ENCODE assay signal across 11 cellular contexts in the genomic region with DNA sequence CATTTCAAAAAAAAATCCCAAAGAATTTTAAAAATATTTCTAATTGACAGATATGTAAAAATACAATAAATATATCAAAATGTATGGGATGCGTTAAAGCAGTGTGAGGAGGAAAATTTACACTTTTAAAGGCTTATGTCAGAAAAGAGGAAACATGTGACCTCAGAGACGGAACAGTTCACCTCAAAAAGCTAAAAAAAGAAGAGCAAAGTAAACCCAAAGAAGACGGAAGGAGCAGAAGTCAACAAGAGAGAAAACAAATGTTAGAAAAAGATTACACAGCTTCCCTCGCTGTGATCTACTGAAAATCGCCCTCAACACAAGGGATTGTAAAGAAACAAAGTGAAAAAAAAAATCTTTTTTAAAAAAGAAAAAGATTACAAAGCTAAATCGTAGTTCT.
DNase-seq lines count a peak whose midpoint lies in the region; ATAC-seq and TF ChIP-seq lines count a peak whose summit lies in the region.
"Had no signal": no experiment of that assay in that cellular context is flagged by ENCODE, and none has a peak within 500 bp of the region (broad histone marks: within the 10 kb centered on the region; RNA-seq: fewer than 3 reads in every experiment).

No MANE protein-coding gene starts in this region.

- H3K4me2 ChIP-seq in SU-DHL-6 (ENCODE audit: low read depth, low read length, poor library complexity, severe bottlenecking), result peak overlapping the region; percentile 52

- H4K20me1 ChIP-seq in SU-DHL-6 (ENCODE audit: low read depth, low read length), result no peaks in the 10 kb centered on the region

- no peaks in the 10 kb centered on the region for H3K27me3 Mint-ChIP-seq in CD4-positive, alpha-beta memory T cell
- H3K27me3 Mint-ChIP-seq in memory B cell, result no peaks in the 10 kb centered on the region

- H3K27ac ChIP-seq in CD4-positive, alpha-beta memory T cell (ENCODE audit: low read depth, low read length), result no peak overlapping the region
- H3K27ac ChIP-seq in SU-DHL-6 (ENCODE audit: low read depth, low read length), result peak overlapping the region; percentile 37; the same call in 1 of the 2 replicates
- H3K27ac ChIP-seq: upper lobe of right lung had no signal

- peak in 4 of 5 donors; percentile 21 to 30 (median 24) for DNase-seq in CD4-positive, alpha-beta memory T cell
- DNase-seq in memory B cell (ENCODE audit: low spot score in 2 of 2) (no peak), ureter (ENCODE audit: low spot score) (no peak), NCI-H526 (lab: John Stamatoyannopoulos, UW) (no peak)
- DNase-seq: activated T-cell treated with anti-CD3 and anti-CD28 coated beads, Interleukin-2, amount 50 U/mL, for 1 hour; NCI-H146; upper lobe of right lung had no signal

- intact Hi-C loops in CD4-positive, alpha-beta memory T cell (cut with micrococcal nuclease), result loop anchor here (2.0 kb wide), 1 partner anchor 74 kb away; no protein-coding TSS in a partner anchor

- H3K27me3 ChIP-seq in CD4-positive, alpha-beta memory T cell (ENCODE audit: insufficient read depth, low read length), result no peaks in the 10 kb centered on the region
- H3K27me3 ChIP-seq in SU-DHL-6 (ENCODE audit: low read length), result no peaks in the 10 kb centered on the region
- H3K27me3 ChIP-seq: upper lobe of right lung had no signal

- peak; percentile 64 for ATAC-seq in HG02678 (IDR thresholded peaks at IDR 0.05; ENCODE audit: unreplicated experiment)
- ATAC-seq in memory B cell (ENCODE audit: low read depth), result peak; percentile 94
- ATAC-seq in HG03280 (IDR thresholded peaks at IDR 0.05; ENCODE audit: unreplicated experiment), result no peak
- no peak for ATAC-seq in HG03342 (IDR thresholded peaks at IDR 0.05; ENCODE audit: unreplicated experiment)
- ATAC-seq: upper lobe of right lung had no signal

- H3K79me2 ChIP-seq in SU-DHL-6 (ENCODE audit: insufficient read depth, low read length), result no peaks in the 10 kb centered on the region

- CTCF ChIA-PET in CD4-positive, alpha-beta memory T cell (lab: Charles Lee; ENCODE audit: partially characterized antibody), result interaction anchor here (0.5 kb wide), 1 partner anchor 245 kb away, joined by 3 read pairs; no protein-coding TSS in a partner anchor

- H3K9me3 ChIP-seq in CD4-positive, alpha-beta memory T cell (ENCODE audit: control insufficient read depth in 1 of 2, low read length in 2 of 2), result peaks cover 0 to 4% of the 10 kb centered on the region in 2 donors
- H3K9me3 ChIP-seq in SU-DHL-6 (ENCODE audit: insufficient read depth, low read length), result peaks cover 10% of the 10 kb centered on the region; the same call in 1 of the 2 replicates
- H3K9me3 ChIP-seq: upper lobe of right lung had no signal

- peaks cover 23 to 41% (median 29%) of the 10 kb centered on the region in 4 donors for H3K4me1 Mint-ChIP-seq in CD4-positive, alpha-beta memory T cell
- peaks cover 30% of the 10 kb centered on the region for H3K4me1 Mint-ChIP-seq in memory B cell

- peak overlapping the region in 3 of 7 donors; percentile 9 to 57 (median 11) for H3K27ac Mint-ChIP-seq in CD4-positive, alpha-beta memory T cell
- H3K27ac Mint-ChIP-seq in memory B cell, result peak overlapping the region; percentile 22

- POLR2A ChIA-PET in CD4-positive, alpha-beta memory T cell (lab: Charles Lee; ENCODE audit: partially characterized antibody), result interaction anchor here (1.0 to 1.5 kb wide), 5 partner anchors 9 to 75 kb away, joined by 3 to 5 read pairs (median 3); no protein-coding TSS in a partner anchor

- H3F3A ChIP-seq in SU-DHL-6 (ENCODE audit: insufficient read depth), result no peaks in the 10 kb centered on the region

- no peak overlapping the region for H3K9ac ChIP-seq in SU-DHL-6 (ENCODE audit: low read length)

- peak overlapping the region; percentile 37 to 84 (median 55) for H3K4me3 Mint-ChIP-seq in CD4-positive, alpha-beta memory T cell
- H3K4me3 Mint-ChIP-seq in memory B cell, result peak overlapping the region; percentile 57

- H3K4me1 ChIP-seq in CD4-positive, alpha-beta memory T cell (ENCODE audit: insufficient read depth, low read length), result peaks cover 29% of the 10 kb centered on the region
- H3K4me1 ChIP-seq: upper lobe of right lung had no signal

- peaks cover 6% of the 10 kb centered on the region in 2 donors for H3K36me3 Mint-ChIP-seq in CD4-positive, alpha-beta memory T cell
- peaks cover 11% of the 10 kb centered on the region for H3K36me3 Mint-ChIP-seq in memory B cell

- no peaks in the 10 kb centered on the region for H3K36me3 ChIP-seq in CD4-positive, alpha-beta memory T cell (ENCODE audit: insufficient read depth, low read length)
- H3K36me3 ChIP-seq in SU-DHL-6 (ENCODE audit: low read length), result no peaks in the 10 kb centered on the region
- H3K36me3 ChIP-seq: upper lobe of right lung had no signal

- H3K9me3 Mint-ChIP-seq in CD4-positive, alpha-beta memory T cell, result peaks cover 0 to 27% (median 21%) of the 10 kb centered on the region in 8 donors
- H3K9me3 Mint-ChIP-seq in memory B cell, result peaks cover 3% of the 10 kb centered on the region

- H2AFZ ChIP-seq in SU-DHL-6 (ENCODE audit: low read depth, low read length, severe bottlenecking), result no peak overlapping the region

- no peaks in the 10 kb centered on the region for H3K9me2 ChIP-seq in SU-DHL-6 (replicated peaks; ENCODE audit: insufficient read depth, low read length)

- TF ChIP-seq CTCF in SU-DHL-6 (IDR thresholded peaks at IDR 0.05; ENCODE audit: insufficient read depth, low read length, poor library complexity, severe bottlenecking), result no peak

- H3K4me3 ChIP-seq in CD4-positive, alpha-beta memory T cell (ENCODE audit: low read length in 2 of 2), result no peak overlapping the region
- H3K4me3 ChIP-seq in SU-DHL-6 (ENCODE audit: insufficient read depth, low read length, poor library complexity, severe bottlenecking), result no peak overlapping the region
- H3K4me3 ChIP-seq: upper lobe of right lung had no signal

Comparison
In these comparisons a context has a peak if more than half of its experiments do, and no peak if none do; other contexts are left out.
1. DNase-seq: peak in CD4-positive, alpha-beta memory T cell (4 of 5); none in memory B cell (0 of 2), ureter (single experiment) and NCI-H526 (0 of 2).
2. ATAC-seq: peak in HG02678 (single experiment) and memory B cell (single experiment); none in HG03280 (single experiment) and HG03342 (single experiment).